ENCODE assay signal across 8 cellular contexts in the genomic region with DNA sequence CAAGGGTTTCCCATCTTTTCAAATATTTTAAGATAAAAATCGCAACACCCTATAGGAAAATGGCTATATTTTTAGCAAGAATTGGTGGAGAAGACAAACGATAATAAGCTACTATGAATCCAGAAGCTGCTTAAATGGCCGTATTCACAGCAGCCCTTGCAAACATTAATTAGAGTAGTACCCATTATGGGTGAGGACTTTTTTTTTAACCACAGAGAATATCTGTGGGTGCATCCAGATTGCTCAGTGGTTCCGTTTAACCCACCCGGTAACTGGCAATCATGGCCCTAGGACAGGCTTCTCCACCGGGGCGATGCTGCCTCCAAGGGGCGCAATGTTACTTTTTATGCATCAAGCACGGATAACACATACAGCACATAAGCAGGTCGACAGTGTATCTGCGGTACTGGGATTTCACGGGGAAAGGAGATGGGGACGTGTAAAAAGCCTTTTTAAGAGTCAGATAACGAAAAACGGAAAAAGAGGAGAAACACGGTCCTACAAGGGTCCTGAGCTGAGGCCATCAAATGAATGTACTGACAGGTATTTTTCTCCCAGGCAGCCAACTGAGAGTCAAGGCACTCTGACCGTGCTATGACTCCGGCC. TPM values are rescaled to one million over a fixed set of nuclear protein-coding genes. Genes with fewer than 3 reads are reported as not detected.
DNase-seq lines count a peak whose midpoint lies in the region; ATAC-seq, FAIRE-seq and TF ChIP-seq lines count a peak whose summit lies in the region.

No MANE protein-coding gene starts in this region.

- 6% methylated on average over 18 of the region's 18 CpGs for whole genome bisulfite sequencing in A549 (ENCODE audit: missing lambda C conversion rate)

- H3K9ac ChIP-seq in OCI-LY1 (ENCODE audit: low read length) = no peak overlapping the region

- H3K27ac Mint-ChIP-seq in stimulated activated naive B cell treated with anti-CD40 and anti-IgM and Interleukin-4, amounts not matched to agents 10 μg/mL and 1 μg/mL and 100 μg/mL, for 72 hours = peak overlapping the region; percentile 62

- peaks cover 23 to 27% of the 10 kb centered on the region in 2 donors for H3K27me3 Mint-ChIP-seq in stimulated activated naive B cell treated with anti-CD40 and anti-IgM and Interleukin-4, amounts not matched to agents 10 μg/mL and 1 μg/mL and 100 μg/mL, for 72 hours

- H4K20me1 ChIP-seq in OCI-LY1 (ENCODE audit: insufficient read depth, low read length) = no peaks in the 10 kb centered on the region

- peak overlapping the region; percentile 83 for H3K4me3 Mint-ChIP-seq in stimulated activated naive B cell treated with anti-CD40 and anti-IgM and Interleukin-4, amounts not matched to agents 10 μg/mL and 1 μg/mL and 100 μg/mL, for 72 hours

- no peak for TF ChIP-seq EP300 in A549 (IDR thresholded peaks at IDR 0.05)

- no peak for FAIRE-seq in A549 (lab: Jason Lieb, UNC)

- TF ChIP-seq RAD21 in A549 (conservative IDR thresholded peaks at IDR 0.05 in 1 of 2, IDR thresholded peaks at IDR 0.05 in 1 of 2) = peak; percentile 52 to 71

- H3K9me2 ChIP-seq in OCI-LY1 (ENCODE audit: low read depth, low read length) = no peaks in the 10 kb centered on the region

- H3K36me3 Mint-ChIP-seq in stimulated activated naive B cell treated with anti-CD40 and anti-IgM and Interleukin-4, amounts not matched to agents 10 μg/mL and 1 μg/mL and 100 μg/mL, for 72 hours = no peaks in the 10 kb centered on the region

- no peak overlapping the region for H2AFZ ChIP-seq in OCI-LY1 (ENCODE audit: low read length)

- CTCF ChIA-PET in A549 (lab: Yijun Ruan, JAX) = interaction anchor here (0.6 to 9.2 kb wide), 30 partner anchors 7 to 827 kb away, joined by 3 to 448 read pairs (median 4); a partner anchor contains a TSS

- H3K4me2 ChIP-seq in A549 = peak overlapping the region; percentile 97
- H3K4me2 ChIP-seq in OCI-LY1 (ENCODE audit: low read length) = peak overlapping the region; percentile 36

- peak overlapping the region; percentile 64 for H3K4me3 ChIP-seq in A549
- peak overlapping the region; percentile 52 for H3K4me3 ChIP-seq in OCI-LY1 (ENCODE audit: low read depth, low read length, poor library complexity, severe bottlenecking)
- peak overlapping the region; percentile 49 to 76 (median 67) for H3K4me3 ChIP-seq in breast epithelium
- H3K4me3 ChIP-seq in left lung = peak overlapping the region; percentile 34 to 50

- TF ChIP-seq CTCF in A549 (IDR thresholded peaks at IDR 0.05) (peak; percentile 53), GM12874 (IDR thresholded peaks at IDR 0.05; ENCODE audit: insufficient read depth, low read depth, low read length) (peak; percentile 45), OCI-LY1 (IDR thresholded peaks at IDR 0.05; ENCODE audit: low read length) (peak; percentile 34; the same call in 1 of the 2 replicates), breast epithelium (IDR thresholded peaks at IDR 0.05) (no peak), left lung (IDR thresholded peaks at IDR 0.05) (no peak)

- H3K9me3 ChIP-seq in A549 (no peaks in the 10 kb centered on the region), OCI-LY1 (ENCODE audit: low read length) (no peaks in the 10 kb centered on the region), breast epithelium (no peaks in the 10 kb centered on the region), left lung (no peaks in the 10 kb centered on the region)

- H3K27me3 ChIP-seq in OCI-LY1 (ENCODE audit: insufficient read depth, low read length) (no peaks in the 10 kb centered on the region; the same call in 1 of the 2 replicates), breast epithelium (peaks cover 0 to 5% of the 10 kb centered on the region in 2 donors), left lung (peaks cover 18 to 72% of the 10 kb centered on the region in 2 donors)

- H3K36me3 ChIP-seq in OCI-LY1 (ENCODE audit: insufficient read depth, low read length) = no peaks in the 10 kb centered on the region
- no peaks in the 10 kb centered on the region for H3K36me3 ChIP-seq in breast epithelium
- H3K36me3 ChIP-seq in left lung = no peaks in the 10 kb centered on the region

- peaks cover 2% of the 10 kb centered on the region; the same call in 1 of the 2 replicates for H3F3A ChIP-seq in OCI-LY1 (ENCODE audit: insufficient read depth, low read length)

- no peaks in the 10 kb centered on the region for H3K9me3 Mint-ChIP-seq in stimulated activated naive B cell treated with anti-CD40 and anti-IgM and Interleukin-4, amounts not matched to agents 10 μg/mL and 1 μg/mL and 100 μg/mL, for 72 hours

- ATAC-seq in A549 = peak; percentile 58 to 85
- ATAC-seq in left lung = peak; percentile 45
- ATAC-seq in stimulated activated naive B cell treated with anti-CD40 and anti-IgM and Interleukin-4, amounts not matched to agents 10 μg/mL and 1 μg/mL and 100 μg/mL, for 72 hours (replicated peaks) = peak; percentile 9 to 21
- ATAC-seq in GM21381 (IDR thresholded peaks at IDR 0.05; ENCODE audit: unreplicated experiment) = no peak

- DNase-seq in A549 (ENCODE audit: low read depth in 1 of 2, low spot score in 1 of 2) = peak; percentile 50 to 68
- DNase-seq in breast epithelium (ENCODE audit: low spot score in 2 of 2) = no peak
- DNase-seq in left lung = no peak
- peak; percentile 9 for DNase-seq in stimulated activated naive B cell treated with anti-CD40 and anti-IgM and Interleukin-4, amounts not matched to agents 10 μg/mL and 1 μg/mL and 100 μg/mL, for 72 hours
- DNase-seq in putamen (ENCODE audit: low spot score) = no peak

- peak overlapping the region in 1 of 2 experiments; percentile 84; a peak in 1 of 6 replicates for H3K27ac ChIP-seq in A549
- no peak overlapping the region for H3K27ac ChIP-seq in OCI-LY1 (ENCODE audit: low read depth, low read length, poor library complexity, severe bottlenecking)
- no peak overlapping the region for H3K27ac ChIP-seq in breast epithelium
- H3K27ac ChIP-seq in left lung = no peak overlapping the region

- peaks cover 35 to 40% of the 10 kb centered on the region in 2 donors for H3K4me1 Mint-ChIP-seq in stimulated activated naive B cell treated with anti-CD40 and anti-IgM and Interleukin-4, amounts not matched to agents 10 μg/mL and 1 μg/mL and 100 μg/mL, for 72 hours

- H3K4me1 ChIP-seq in A549 (peaks cover 15% of the 10 kb centered on the region), OCI-LY1 (ENCODE audit: insufficient read depth, low read length, severe bottlenecking) (peaks cover 9% of the 10 kb centered on the region), breast epithelium (peaks cover 0 to 4% of the 10 kb centered on the region in 2 donors), left lung (peaks cover 0 to 29% of the 10 kb centered on the region in 2 donors)

- intact Hi-C loops in breast epithelium (cut with DNase I; ENCODE audit: low total_unique reads) (no loop called here), left lung (cut with DNase I) (loop anchor here in 1 of 2 donors (5.0 kb wide), 1 partner anchor 93 kb away; no protein-coding TSS in a partner anchor)

- no peaks in the 10 kb centered on the region for H3K79me2 ChIP-seq in OCI-LY1 (ENCODE audit: insufficient read depth, low read length)

- TF ChIP-seq POLR2A in A549 (IDR thresholded peaks at IDR 0.05; ENCODE audit: low read length) = no peak
- no peak for TF ChIP-seq POLR2A in breast epithelium (IDR thresholded peaks at IDR 0.05)

- POLR2A ChIA-PET in A549 (lab: Yijun Ruan, JAX) = interaction anchor here (0.9 to 1.1 kb wide), 4 partner anchors 50 to 155 kb away, joined by 3 to 5 read pairs (median 4); a partner anchor contains a TSS

TF ChIP-seq in A549, 52 proteins besides CTCF, POLR2A, EP300 and RAD21:
- TF ChIP-seq EHMT2 (IDR thresholded peaks at IDR 0.05; ENCODE audit: low read depth) (peak; percentile 55; the same call in 1 of the 2 replicates), JUNB (IDR thresholded peaks at IDR 0.05) (no peak)

RNA-seq across cellular contexts. Expression of a gene that starts 1.0 kb away (rescaled TPM):
- polyA plus RNA-seq in A549 (2011; rRNA removed) (0.08 and 0.09 TPM in 2 replicates), A549 (2017; fragmentation: RNase III; extraction: RNeasy Plus Mini Kit Qiagen cat#74134 plus additional on column Dnase treatment) (0.05 to 0.06 TPM in 2 of 3 replicates, not detected in the other)
- 0.03 TPM in 2 replicates for polyA plus RNA-seq in A549 (2012; cell fraction: cytosol; rRNA removed)
- polyA plus RNA-seq in A549 (2012; cell fraction: nucleus; rRNA removed) = not detected in 2 replicates
- 0.10 TPM in 1 of 2 replicates, not detected in the other for polyA minus RNA-seq in A549 (2011; rRNA and poly(A)+ RNA removed)
- total RNA-seq in breast epithelium (under 1 TPM in 2 of 3 donors, not detected in 1; 0.29 to 0.32 TPM), left lung (1 to 10 TPM; 1.1 to 2.8 TPM)

RNA-seq across cellular contexts. Expression of a gene that starts 46.6 kb away (rescaled TPM):
- polyA plus RNA-seq in A549 (2011; rRNA removed) = 8.0 and 9.2 TPM in 2 replicates
- polyA plus RNA-seq in A549 (2012; cell fraction: cytosol; rRNA removed) = 2.0 and 3.4 TPM in 2 replicates
- polyA plus RNA-seq in A549 (2012; cell fraction: nucleus; rRNA removed) = 0.25 and 0.42 TPM in 2 replicates
- polyA plus RNA-seq in A549 (2017; fragmentation: RNase III; extraction: RNeasy Plus Mini Kit Qiagen cat#74134 plus additional on column Dnase treatment) = 0.56 to 2.2 TPM (median 1.00 TPM) in 3 replicates
- polyA minus RNA-seq in A549 (2011; rRNA and poly(A)+ RNA removed) = 1.9 and 2.0 TPM in 2 replicates
- total RNA-seq in breast epithelium = under 1 TPM in 1 of 3 donors, not detected in 2; 0.15 TPM
- under 1 TPM; 0.32 to 0.58 TPM for total RNA-seq in left lung

Comparison
In these comparisons a context has a peak if more than half of its experiments do, and no peak if none do; other contexts are left out.
1. DNase-seq: peak in A549 (2 of 2) and stimulated activated naive B cell treated with anti-CD40 and anti-IgM and Interleukin-4, amounts not matched to agents 10 μg/mL and 1 μg/mL and 100 μg/mL, for 72 hours (single experiment); none in breast epithelium (0 of 2), left lung (0 of 2) and putamen (single experiment).
2. CTCF ChIP-seq: peak in A549 (single experiment), GM12874 (single experiment) and OCI-LY1 (single experiment); none in breast epithelium (0 of 3) and left lung (0 of 2).
3. Peak in every context shown above with its lines, with median percentiles within 50 percentile points of each other: H3K4me3 ChIP-seq.